ENCODE assay signal across 8 cellular contexts in genomic region chr19:10271543-10272086, GRCh38. TPM values are rescaled to one million over a fixed set of nuclear protein-coding genes. Genes with fewer than 3 reads are reported as not detected.
DNase-seq lines count a peak whose midpoint lies in the region; ATAC-seq and TF ChIP-seq lines count a peak whose summit lies in the region.

No MANE protein-coding gene starts in this region.

- H3K4me1 ChIP-seq in SJCRH30, result no peaks in the 10 kb centered on the region

- peaks cover 25% of the 10 kb centered on the region for H3K4me1 Mint-ChIP-seq in T-helper 17 cell

- TF ChIP-seq CTCF in GM10266 (IDR thresholded peaks at IDR 0.05; ENCODE audit: control insufficient read depth, insufficient read depth, low read depth, missing control alignments) (no peak), fibroblast of pulmonary artery (IDR thresholded peaks at IDR 0.05; ENCODE audit: low read length, missing control alignments) (no peak)

- H3K9me3 ChIP-seq in T-helper 17 cell (ENCODE audit: control insufficient read depth, low read length, poor library complexity, severe bottlenecking) (no peaks in the 10 kb centered on the region), SJCRH30 (replicated peaks) (no peaks in the 10 kb centered on the region)

- DNase-seq in GM10266 (ENCODE audit: extremely low spot score) (peak; percentile 55), H7 (peak; percentile 47), T-helper 17 cell (peak in 1 of 3 donors; percentile 47), fibroblast of pulmonary artery (ENCODE audit: low read depth) (peak; percentile 46), sciatic nerve (ENCODE audit: low spot score) (no peak), SJCRH30 (no peak), COR-L47 (lab: John Stamatoyannopoulos, UW) (no peak)

- H3K27ac Mint-ChIP-seq in T-helper 17 cell, result peak overlapping the region; percentile 93

- peak overlapping the region; percentile 89 for H3K4me3 Mint-ChIP-seq in T-helper 17 cell

- H3K4me3 ChIP-seq in H7 (ENCODE audit: insufficient read depth, low read depth, low read length) (no peak overlapping the region), fibroblast of pulmonary artery (replicated peaks; ENCODE audit: low read depth, low read length) (peak overlapping the region; percentile 85), SJCRH30 (no peak overlapping the region)

- H3K36me3 Mint-ChIP-seq in T-helper 17 cell (ENCODE audit: low read depth), result peaks cover 2% of the 10 kb centered on the region

- no peaks in the 10 kb centered on the region for H3K27me3 Mint-ChIP-seq in T-helper 17 cell

- peaks cover 31% of the 10 kb centered on the region for H3K27me3 ChIP-seq in H7 (ENCODE audit: control insufficient read depth, insufficient read depth, low read length)
- no peaks in the 10 kb centered on the region for H3K27me3 ChIP-seq in SJCRH30

- intact Hi-C loops in sciatic nerve (cut with DNase I), result no loop called here

- H3K27ac ChIP-seq in SJCRH30, result no peak overlapping the region

- ATAC-seq in T-helper 17 cell, result peak; percentile 56
- peak; percentile 4 for ATAC-seq in sciatic nerve
- ATAC-seq in HG03139 (IDR thresholded peaks at IDR 0.05; ENCODE audit: unreplicated experiment), result no peak

- H3K36me3 ChIP-seq in H7 (replicated peaks; ENCODE audit: control insufficient read depth, insufficient read depth, low read length) (no peaks in the 10 kb centered on the region), SJCRH30 (no peaks in the 10 kb centered on the region)

RNA-seq across cellular contexts. Expression of gene ICAM1, which starts 0.7 kb away (rescaled TPM):
- total RNA-seq in H7 (2014; rRNA removed; shearing (Covaris generic)), result 2.8 and 6.1 TPM in 2 replicates
- total RNA-seq in T-helper 17 cell, result 10 to 100 TPM; 18.7 to 28.1 TPM
- 30.7 TPM for total RNA-seq in sciatic nerve
- total RNA-seq in SJCRH30 (2014; rRNA removed; shearing (Covaris generic)), result 0.85 and 0.86 TPM in 2 replicates

RNA-seq across cellular contexts. Expression of gene ICAM4, which starts 15.1 kb away (rescaled TPM):
- total RNA-seq in H7 (2014; rRNA removed; shearing (Covaris generic)), result 1.7 and 2.4 TPM in 2 replicates
- total RNA-seq in T-helper 17 cell, result 1 to 10 TPM in 1 of 2 donors, under 1 TPM in 1; 0.94 to 1.6 TPM
- not detected for total RNA-seq in sciatic nerve
- 1.7 and 2.8 TPM in 2 replicates for total RNA-seq in SJCRH30 (2014; rRNA removed; shearing (Covaris generic))

RNA-seq across cellular contexts. Expression of gene ICAM5, which starts 18.1 kb away (rescaled TPM):
- total RNA-seq in H7 (2014; rRNA removed; shearing (Covaris generic)), result 0.83 and 3.7 TPM in 2 replicates
- under 1 TPM; 0.10 to 0.25 TPM for total RNA-seq in T-helper 17 cell
- 1.6 TPM for total RNA-seq in sciatic nerve
- total RNA-seq in SJCRH30 (2014; rRNA removed; shearing (Covaris generic)), result 0.22 and 0.28 TPM in 2 replicates

RNA-seq across cellular contexts. Expression of gene MRPL4, which starts 19.6 kb away (rescaled TPM):
- total RNA-seq in H7 (2014; rRNA removed; shearing (Covaris generic)), result 148 and 174 TPM in 2 replicates
- total RNA-seq in T-helper 17 cell (10 to 100 TPM; 33.8 to 44.2 TPM), sciatic nerve (29.3 TPM)
- total RNA-seq in SJCRH30 (2014; rRNA removed; shearing (Covaris generic)), result 53.7 and 54.8 TPM in 2 replicates

RNA-seq across cellular contexts. Expression of gene ZGLP1, which starts 38.0 kb away (rescaled TPM):
- 0.17 and 0.85 TPM in 2 replicates for total RNA-seq in H7 (2014; rRNA removed; shearing (Covaris generic))
- total RNA-seq in T-helper 17 cell, result 1 to 10 TPM; 1.1 to 2.4 TPM
- total RNA-seq in sciatic nerve, result 5.7 TPM
- total RNA-seq in SJCRH30 (2014; rRNA removed; shearing (Covaris generic)), result 0.89 and 2.1 TPM in 2 replicates

Comparison
In these comparisons a context has a peak if more than half of its experiments do, and no peak if none do; other contexts are left out.
1. DNase-seq: peak in GM10266 (single experiment), H7 (single experiment) and fibroblast of pulmonary artery (single experiment); none in sciatic nerve (single experiment), SJCRH30 (0 of 2) and COR-L47 (single experiment).